Comparison of ENCODE assay signal across 8 cellular contexts in the genomic region with DNA sequence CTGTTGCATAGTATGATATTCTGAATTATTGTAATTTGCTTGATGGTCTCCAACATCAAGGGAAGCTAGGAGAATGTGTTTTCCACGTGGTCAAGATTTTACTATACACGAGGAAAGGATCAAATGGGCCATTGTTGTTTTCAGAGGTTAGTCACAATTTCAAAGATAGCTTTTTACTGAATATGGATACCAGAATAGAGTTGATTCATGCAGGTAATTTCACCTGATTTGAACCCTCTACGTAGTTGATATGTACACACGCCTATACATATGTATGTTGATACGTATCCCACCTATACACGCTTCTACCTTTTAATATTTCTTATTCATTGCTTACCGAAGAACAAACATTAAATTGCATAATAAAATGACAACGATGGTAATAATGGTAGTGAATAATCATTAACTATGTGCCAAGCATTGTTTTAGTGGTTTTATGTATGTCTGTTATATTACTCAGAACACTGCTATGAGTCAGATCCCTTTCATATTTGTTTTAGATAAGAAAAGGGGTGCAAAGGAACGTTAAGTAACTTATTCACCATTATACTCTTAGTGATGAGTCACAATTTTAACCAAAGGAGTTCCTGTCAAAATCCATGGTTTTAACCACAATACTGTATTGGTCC.
DNase-seq lines count a peak whose midpoint lies in the region; ATAC-seq and TF ChIP-seq lines count a peak whose summit lies in the region.
"Not testable (repeated sequence)": the region's sequence is repeated elsewhere in the genome, so short reads cannot be mapped to it uniquely, and the experiment has no call there.

No MANE protein-coding gene starts in this region.

- peak; percentile 49 for ATAC-seq in GM19452 (IDR thresholded peaks at IDR 0.05; ENCODE audit: unreplicated experiment)
- ATAC-seq in HG03378 (IDR thresholded peaks at IDR 0.05; ENCODE audit: unreplicated experiment) = peak; percentile 86
- peak; percentile 46 to 56 for ATAC-seq in activated T-cell treated with anti-CD3 and anti-CD28 coated beads, Interleukin-2, amount 50 U/mL, for 4 hours

- not testable (repeated sequence) for H3K4me3 Mint-ChIP-seq in activated T-cell treated with anti-CD3 and anti-CD28 coated beads, Interleukin-2, amount 50 U/mL, for 4 hours

- H3K4me1 Mint-ChIP-seq in activated T-cell treated with anti-CD3 and anti-CD28 coated beads, Interleukin-2, amount 50 U/mL, for 4 hours (ENCODE audit: low read depth) = not testable (repeated sequence)

- TF ChIP-seq CTCF in cardiac fibroblast (IDR thresholded peaks at IDR 0.05; ENCODE audit: low read depth, low read length) = not testable (repeated sequence)

- DNase-seq in A172 (ENCODE audit: low spot score) (peak; percentile 55), NCI-H226 (peak; percentile 39), cardiac fibroblast (ENCODE audit: low read depth in 2 of 2) (peak; percentile 59 to 91), glomerular endothelial cell (ENCODE audit: extremely low read depth, low read depth, low spot score) (peak; percentile 64), lung microvascular endothelial cell (ENCODE audit: low read depth in 2 of 2) (peak; percentile 21 to 62)
- not testable (repeated sequence) for DNase-seq in activated T-cell treated with anti-CD3 and anti-CD28 coated beads, Interleukin-2, amount 50 U/mL, for 4 hours

- H3K9me3 Mint-ChIP-seq in activated T-cell treated with anti-CD3 and anti-CD28 coated beads, Interleukin-2, amount 50 U/mL, for 4 hours = not testable (repeated sequence)

- H3K27me3 Mint-ChIP-seq in activated T-cell treated with anti-CD3 and anti-CD28 coated beads, Interleukin-2, amount 50 U/mL, for 4 hours (ENCODE audit: low read depth) = not testable (repeated sequence)

- not testable (repeated sequence) for H3K36me3 Mint-ChIP-seq in activated T-cell treated with anti-CD3 and anti-CD28 coated beads, Interleukin-2, amount 50 U/mL, for 4 hours (ENCODE audit: insufficient read depth)

- not testable (repeated sequence) for H3K4me3 ChIP-seq in cardiac fibroblast (replicated peaks in 1 of 2; ENCODE audit: low read depth in 2 of 2, low read length in 2 of 2)
